24 cellular contexts compared by ENCODE assay signal in genomic region chr2:169237286-169237685, GRCh38.
"Had no signal": no experiment of that assay in that cellular context is flagged by ENCODE, and none has a peak within 500 bp of the region (broad histone marks: within the 10 kb centered on the region; RNA-seq: fewer than 3 reads in every experiment).

No MANE protein-coding gene starts in this region.

- H3K9me3 ChIP-seq: esophagus muscularis mucosa, psoas muscle, right lobe of liver, suprapubic skin, tibial artery, upper lobe of left lung, uterus had no signal

- H3K36me3 Mint-ChIP-seq: naive B cell; stimulated activated effector memory CD8-positive, alpha-beta T cell treated with anti-CD3 and anti-CD28 coated beads, Interleukin-12 subunit alpha, Interleukin-12 subunit beta, amount 100 ng/mL, for 72 hours had no signal

- H3K27ac ChIP-seq: epithelial cell of prostate, esophagus muscularis mucosa, foreskin keratinocyte, hepatocyte, psoas muscle, right lobe of liver, suprapubic skin, tibial artery, upper lobe of left lung, uterus had no signal

- ATAC-seq: effector memory CD8-positive, alpha-beta T cell; foreskin keratinocyte; left cardiac atrium; left ventricle myocardium superior; psoas muscle; stimulated activated effector memory CD8-positive, alpha-beta T cell treated with anti-CD3 and anti-CD28 coated beads, Interleukin-12 subunit alpha, Interleukin-12 subunit beta, amount 100 ng/mL, for 72 hours; stimulated activated naive CD8-positive, alpha-beta T cell treated with anti-CD3 and anti-CD28 coated beads, Interleukin-15, Interleukin-2, amounts not matched to agents 100 U/mL and 50 U/mL, for 24 hours had no signal

- H3K79me2 ChIP-seq: hepatocyte had no signal

- H2AFZ ChIP-seq: hepatocyte had no signal

- H3K36me3 ChIP-seq: esophagus muscularis mucosa, right lobe of liver, suprapubic skin, tibial artery, upper lobe of left lung, uterus had no signal

- H3K4me3 Mint-ChIP-seq: effector memory CD8-positive, alpha-beta T cell; naive B cell; nephron; stimulated activated effector memory CD8-positive, alpha-beta T cell treated with anti-CD3 and anti-CD28 coated beads, Interleukin-12 subunit alpha, Interleukin-12 subunit beta, amount 100 ng/mL, for 72 hours had no signal

- H3K27me3 ChIP-seq: esophagus muscularis mucosa, hepatocyte, right lobe of liver, suprapubic skin, tibial artery, upper lobe of left lung, uterus had no signal

- FAIRE-seq: kidney had no signal

- H3K4me3 ChIP-seq: esophagus muscularis mucosa, hepatocyte, lung, psoas muscle, right lobe of liver, suprapubic skin, tibial artery, upper lobe of left lung, uterus had no signal

- DNase-seq: effector memory CD8-positive, alpha-beta T cell; foreskin keratinocyte; head of caudate nucleus; kidney; left cardiac atrium; left ventricle myocardium superior; mesendoderm; naive B cell; psoas muscle; retina; right lobe of liver; stimulated activated CD4-positive, alpha-beta T cell treated with anti-CD3 and anti-CD28 coated beads, Interleukin-4, amount 100 ng/mL, for 1 hour; stimulated activated CD8-positive, alpha-beta memory T cell treated with anti-CD3 and anti-CD28 coated beads, Interleukin-4, amount 100 ng/mL, for 48 hours; stimulated activated naive CD8-positive, alpha-beta T cell treated with anti-CD3 and anti-CD28 coated beads, Interleukin-15, Interleukin-2, amounts not matched to agents 100 U/mL and 50 U/mL, for 24 hours; tibial artery; upper lobe of left lung; uterus had no signal

- H3K4me1 Mint-ChIP-seq: naive B cell; nephron; stimulated activated effector memory CD8-positive, alpha-beta T cell treated with anti-CD3 and anti-CD28 coated beads, Interleukin-12 subunit alpha, Interleukin-12 subunit beta, amount 100 ng/mL, for 72 hours had no signal

- H3K4me1 ChIP-seq: foreskin keratinocyte, psoas muscle, right lobe of liver, suprapubic skin, upper lobe of left lung, uterus had no signal

- H3K9me3 Mint-ChIP-seq: effector memory CD8-positive, alpha-beta T cell; nephron; stimulated activated effector memory CD8-positive, alpha-beta T cell treated with anti-CD3 and anti-CD28 coated beads, Interleukin-12 subunit alpha, Interleukin-12 subunit beta, amount 100 ng/mL, for 72 hours had no signal

- H3K4me2 ChIP-seq: hepatocyte had no signal

- H3K27ac Mint-ChIP-seq: effector memory CD8-positive, alpha-beta T cell; naive B cell; nephron; stimulated activated effector memory CD8-positive, alpha-beta T cell treated with anti-CD3 and anti-CD28 coated beads, Interleukin-12 subunit alpha, Interleukin-12 subunit beta, amount 100 ng/mL, for 72 hours had no signal
